In the genomic region with DNA sequence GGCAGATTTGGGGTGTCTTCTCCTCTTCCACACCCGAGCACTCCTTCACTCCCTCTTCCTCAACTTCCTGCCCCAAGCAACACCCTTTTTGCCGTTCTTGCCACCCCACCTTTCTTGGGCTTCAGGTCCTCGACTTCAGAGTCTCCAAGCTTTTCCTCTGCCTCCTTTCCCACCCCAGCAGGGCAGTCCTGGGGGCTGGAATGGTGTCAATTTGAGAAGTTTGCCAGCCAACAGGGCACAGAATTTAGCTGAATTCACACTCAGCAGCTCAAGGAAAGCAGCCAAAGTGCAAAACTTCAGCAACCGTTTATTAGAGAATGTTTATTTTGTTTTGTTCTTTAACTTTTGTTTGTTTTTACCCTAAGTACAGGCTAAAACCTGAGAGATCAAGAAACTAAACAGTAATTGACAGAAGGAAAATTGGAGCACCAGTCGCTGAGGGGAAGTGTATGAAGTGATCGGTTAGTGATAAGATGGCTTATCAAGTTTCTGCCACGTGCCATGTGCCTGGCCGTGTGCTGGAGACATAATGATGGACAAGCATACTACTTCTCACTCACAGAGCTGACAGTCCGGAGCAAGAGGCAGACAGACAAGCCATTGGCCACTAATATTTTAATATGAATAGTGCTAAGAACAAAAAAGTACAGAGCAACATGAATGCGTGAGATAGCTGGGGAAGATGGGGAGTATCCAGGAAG, we compare ENCODE assay signal across 1 cellular context.
TF ChIP-seq lines count a peak whose summit lies in the region.

No MANE protein-coding gene starts in this region.

TF ChIP-seq in endothelial cell of umbilical vein, 7 proteins besides CTCF, POLR2A, EP300 and RAD21:
- TF ChIP-seq FOS (IDR thresholded peaks at IDR 0.05; ENCODE audit: borderline replicate concordance, insufficient read depth, low read length) (no peak), JUN (IDR thresholded peaks at IDR 0.05; ENCODE audit: borderline replicate concordance, insufficient read depth, insufficient read length, low read depth) (no peak), POLR2AphosphoS5 (IDR thresholded peaks at IDR 0.05; ENCODE audit: insufficient read depth, low read depth, low read length) (no peak), GATA2 (IDR thresholded peaks at IDR 0.05; ENCODE audit: insufficient read depth, insufficient read length, low read depth, low read length) (no peak), EZH2 (IDR thresholded peaks at IDR 0.05; ENCODE audit: borderline replicate concordance, low read depth, low read length, severe bottlenecking) (no peak), MYC (IDR thresholded peaks at IDR 0.05; ENCODE audit: low read depth, low read length) (no peak)
- TF ChIP-seq, protein P1, sequence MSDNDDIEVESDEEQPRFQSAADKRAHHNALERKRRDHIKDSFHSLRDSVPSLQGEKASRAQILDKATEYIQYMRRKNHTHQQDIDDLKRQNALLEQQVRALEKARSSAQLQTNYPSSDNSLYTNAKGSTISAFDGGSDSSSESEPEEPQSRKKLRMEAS (IDR thresholded peaks at IDR 0.05; ENCODE audit: insufficient read depth, insufficient read length), result no peak
